ENCODE assay signal across 8 cellular contexts in genomic region chr4:89836031-89836777, GRCh38. TPM values are rescaled to one million over a fixed set of nuclear protein-coding genes. Genes with fewer than 3 reads are reported as not detected.
DNase-seq lines count a peak whose midpoint lies in the region; TF ChIP-seq lines count a peak whose summit lies in the region.

No MANE protein-coding gene starts in this region.

- peaks cover 50% of the 10 kb centered on the region for H3K27me3 ChIP-seq in osteoblast (ENCODE audit: insufficient read depth, low read length)

- H3K36me3 Mint-ChIP-seq in activated naive CD4-positive, alpha-beta T cell treated with anti-CD3 and anti-CD28 coated beads, Interleukin-2, amount 50 U/mL, for 24 hours = no peaks in the 10 kb centered on the region
- peaks cover 15% of the 10 kb centered on the region for H3K36me3 Mint-ChIP-seq in brain

- no peaks in the 10 kb centered on the region for H3K36me3 ChIP-seq in osteoblast (ENCODE audit: insufficient read depth, low read length)

- H3K4me3 ChIP-seq in osteoblast (ENCODE audit: insufficient read depth, low read length) = no peak overlapping the region

- H3K79me2 ChIP-seq in osteoblast (ENCODE audit: insufficient read depth, low read length) = no peaks in the 10 kb centered on the region

- no peaks in the 10 kb centered on the region for H3K4me1 ChIP-seq in osteoblast (ENCODE audit: insufficient read depth, low read length)

- H3K9me3 ChIP-seq in osteoblast (ENCODE audit: low read depth, low read length) = no peaks in the 10 kb centered on the region

- peaks cover 25% of the 10 kb centered on the region for H3K4me1 Mint-ChIP-seq in activated naive CD4-positive, alpha-beta T cell treated with anti-CD3 and anti-CD28 coated beads, Interleukin-2, amount 50 U/mL, for 24 hours
- H3K4me1 Mint-ChIP-seq in brain = peaks cover 47% of the 10 kb centered on the region

- no peak overlapping the region for H2AFZ ChIP-seq in osteoblast (ENCODE audit: low read length)

- TF ChIP-seq CTCF in brain (conservative IDR thresholded peaks at IDR 0.05) (no peak), osteoblast (IDR thresholded peaks at IDR 0.05; ENCODE audit: extremely low read depth, low read depth, low read length) (no peak)

- no peaks in the 10 kb centered on the region for H4K20me1 ChIP-seq in osteoblast (ENCODE audit: insufficient read depth, low read length)

- H3K4me2 ChIP-seq in osteoblast (ENCODE audit: insufficient read depth, low read length) = no peak overlapping the region

- H3K9me3 Mint-ChIP-seq in activated naive CD4-positive, alpha-beta T cell treated with anti-CD3 and anti-CD28 coated beads, Interleukin-2, amount 50 U/mL, for 24 hours = no peaks in the 10 kb centered on the region
- H3K9me3 Mint-ChIP-seq in brain = no peaks in the 10 kb centered on the region

- H3K27ac Mint-ChIP-seq in activated naive CD4-positive, alpha-beta T cell treated with anti-CD3 and anti-CD28 coated beads, Interleukin-2, amount 50 U/mL, for 24 hours = no peak overlapping the region
- H3K27ac Mint-ChIP-seq in brain = peak overlapping the region; percentile 45 to 100 (median 56)

- H3K27ac ChIP-seq in substantia nigra (ENCODE audit: low read depth, low read length, poor library complexity, severe bottlenecking) (peak overlapping the region; percentile 88), osteoblast (ENCODE audit: low read depth, low read length) (no peak overlapping the region)

- H3K27me3 Mint-ChIP-seq in activated naive CD4-positive, alpha-beta T cell treated with anti-CD3 and anti-CD28 coated beads, Interleukin-2, amount 50 U/mL, for 24 hours = peaks cover 45% of the 10 kb centered on the region
- peaks cover 9% of the 10 kb centered on the region for H3K27me3 Mint-ChIP-seq in brain

- no peak for DNase-seq in activated naive CD4-positive, alpha-beta T cell treated with anti-CD3 and anti-CD28 coated beads, Interleukin-2, amount 50 U/mL, for 16 hours
- DNase-seq in islet precursor cell (peak; percentile 61), substantia nigra (lab: John Stamatoyannopoulos, UW) (peak in 41 of 49 donors; percentile 4 to 68 (median 26)), osteoblast (ENCODE audit: insufficient read length, low spot score, missing footprints) (no peak), NCI-H1048 (lab: John Stamatoyannopoulos, UW) (no peak)
- no peak for DNase-seq in activated CD4-positive, CD25-positive, alpha-beta regulatory T cell (lab: John Stamatoyannopoulos, UW)

- peak overlapping the region; percentile 83 for H3K4me3 Mint-ChIP-seq in activated naive CD4-positive, alpha-beta T cell treated with anti-CD3 and anti-CD28 coated beads, Interleukin-2, amount 50 U/mL, for 24 hours
- peak overlapping the region; percentile 92 to 100 (median 96) for H3K4me3 Mint-ChIP-seq in brain

RNA-seq across cellular contexts. Expression of gene SNCA, which starts 0.8 kb away (rescaled TPM):
- 39.5 TPM for polyA plus RNA-seq in brain (ENCODE audit: insufficient read depth, low read depth, low replicate concordance)
- total RNA-seq in osteoblast = 0.29 and 0.72 TPM in 2 replicates

RNA-seq across cellular contexts. Expression of gene MMRN1, which starts 58.5 kb away (rescaled TPM):
- polyA plus RNA-seq in brain (ENCODE audit: insufficient read depth, low read depth, low replicate concordance) = 2.7 TPM
- not detected in 2 replicates for total RNA-seq in osteoblast

Comparison
In these comparisons a context has a peak if more than half of its experiments do, and no peak if none do; other contexts are left out.
1. DNase-seq: peak in islet precursor cell (single experiment) and substantia nigra (41 of 49); none in activated naive CD4-positive, alpha-beta T cell treated with anti-CD3 and anti-CD28 coated beads, Interleukin-2, amount 50 U/mL, for 16 hours (single experiment), activated CD4-positive, CD25-positive, alpha-beta regulatory T cell (0 of 4), osteoblast (single experiment) and NCI-H1048 (single experiment).